ENCODE assay signal across 8 cellular contexts in the genomic region with DNA sequence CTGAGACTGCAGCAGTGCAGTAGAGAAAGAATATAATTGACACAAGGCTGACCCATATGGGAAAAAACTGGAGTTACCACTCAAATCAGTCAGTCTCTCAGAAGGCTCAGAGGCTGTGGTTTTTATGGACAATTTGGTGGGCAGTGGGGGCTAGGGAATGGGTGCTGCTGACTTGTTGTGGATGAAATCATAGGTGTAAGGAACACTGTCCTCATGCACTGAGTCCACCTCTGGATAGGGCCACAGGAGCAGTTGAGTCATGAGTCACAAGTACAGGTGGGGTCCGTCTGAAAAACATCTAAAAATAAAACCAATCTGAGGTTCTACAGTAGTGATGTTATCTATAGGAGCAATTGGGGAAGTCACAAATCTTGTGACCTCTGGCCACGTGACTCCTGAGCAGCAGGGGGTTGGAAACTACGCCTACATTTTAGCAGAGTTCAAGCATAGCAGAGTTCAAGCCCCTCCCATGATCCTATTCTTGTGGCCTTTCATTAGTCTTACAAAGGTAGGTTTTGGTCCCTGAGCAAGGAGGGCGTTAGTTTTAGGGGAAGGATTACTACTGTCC. TPM values are rescaled to one million over a fixed set of nuclear protein-coding genes. Genes with fewer than 3 reads are reported as not detected.
DNase-seq lines count a peak whose midpoint lies in the region; ATAC-seq and TF ChIP-seq lines count a peak whose summit lies in the region.

No MANE protein-coding gene starts in this region.

- H3K9me3 Mint-ChIP-seq in CD8-positive, alpha-beta T cell, result no peaks in the 10 kb centered on the region
- H3K9me3 Mint-ChIP-seq in activated naive CD8-positive, alpha-beta T cell (ENCODE audit: low read depth), result no peaks in the 10 kb centered on the region

- peak overlapping the region; percentile 5 for H3K27ac Mint-ChIP-seq in CD8-positive, alpha-beta T cell
- peak overlapping the region; percentile 16 for H3K27ac Mint-ChIP-seq in activated naive CD8-positive, alpha-beta T cell

- no peaks in the 10 kb centered on the region for H3K9me3 ChIP-seq in CD8-positive, alpha-beta T cell (ENCODE audit: low read length)

- H3K4me1 Mint-ChIP-seq in CD8-positive, alpha-beta T cell (ENCODE audit: low read depth), result peaks cover 13% of the 10 kb centered on the region
- H3K4me1 Mint-ChIP-seq in activated naive CD8-positive, alpha-beta T cell (ENCODE audit: low read depth), result peaks cover 10% of the 10 kb centered on the region

- POLR2A ChIA-PET in CD8-positive, alpha-beta T cell (lab: Charles Lee), result interaction anchor here (1.1 kb wide), 1 partner anchor 20 kb away, joined by 4 read pairs; no protein-coding TSS in a partner anchor

- TF ChIP-seq CTCF in CD8-positive, alpha-beta T cell (IDR thresholded peaks at IDR 0.05), result no peak
- TF ChIP-seq CTCF in GM20000 (IDR thresholded peaks at IDR 0.05; ENCODE audit: extremely low read depth, missing control alignments), result no peak

- no peaks in the 10 kb centered on the region for H3K36me3 ChIP-seq in CD8-positive, alpha-beta T cell (ENCODE audit: insufficient read depth, low read length)

- no peaks in the 10 kb centered on the region for H3K27me3 Mint-ChIP-seq in CD8-positive, alpha-beta T cell (ENCODE audit: low read depth)
- H3K27me3 Mint-ChIP-seq in activated naive CD8-positive, alpha-beta T cell, result no peaks in the 10 kb centered on the region

- no peak overlapping the region for H3K27ac ChIP-seq in CD8-positive, alpha-beta T cell (ENCODE audit: low read depth, low read length)

- intact Hi-C loops in CD8-positive, alpha-beta T cell (cut with DNase I, micrococcal nuclease), result loop anchor here (1.0 to 2.0 kb wide), 2 partner anchors 113 kb away; no protein-coding TSS in a partner anchor

- H3K27me3 ChIP-seq in CD8-positive, alpha-beta T cell (ENCODE audit: insufficient read depth, low read length), result no peaks in the 10 kb centered on the region

- H3K4me3 Mint-ChIP-seq in CD8-positive, alpha-beta T cell, result no peak overlapping the region
- H3K4me3 Mint-ChIP-seq in activated naive CD8-positive, alpha-beta T cell, result no peak overlapping the region

- H3K4me3 ChIP-seq in CD8-positive, alpha-beta T cell (ENCODE audit: low read depth, low read length), result no peak overlapping the region

- ATAC-seq in CD8-positive, alpha-beta T cell, result peak; percentile 36
- peak; percentile 69 for ATAC-seq in HG03442 (IDR thresholded peaks at IDR 0.05; ENCODE audit: unreplicated experiment)

- peaks cover 5% of the 10 kb centered on the region for H3K4me1 ChIP-seq in CD8-positive, alpha-beta T cell (ENCODE audit: insufficient read depth, low read length)

- CTCF ChIA-PET in CD8-positive, alpha-beta T cell (lab: Charles Lee), result interaction anchor here (0.7 to 1.9 kb wide), 3 partner anchors 24 to 139 kb away, joined by 3 to 8 read pairs (median 4); no protein-coding TSS in a partner anchor

- peak in 2 of 7 experiments; percentile 3 to 28 for DNase-seq in CD8-positive, alpha-beta T cell
- DNase-seq in GM20000 (ENCODE audit: low spot score) (peak; percentile 41), NCI-H748 treated with DMSO at 0.1 percent for 48 hours (lab: John Stamatoyannopoulos, UW) (no peak), NCI-H446 (lab: John Stamatoyannopoulos, UW) (no peak), NCI-H1930 (lab: John Stamatoyannopoulos, UW) (no peak), NCI-H2227 (lab: John Stamatoyannopoulos, UW; ENCODE audit: unreplicated experiment) (no peak)

- no peaks in the 10 kb centered on the region for H3K36me3 Mint-ChIP-seq in CD8-positive, alpha-beta T cell
- no peaks in the 10 kb centered on the region for H3K36me3 Mint-ChIP-seq in activated naive CD8-positive, alpha-beta T cell

RNA-seq across cellular contexts. Expression of gene SGPP1, which starts 18.1 kb away (rescaled TPM):
- 10 to 100 TPM; 15.9 to 16.5 TPM for total RNA-seq in CD8-positive, alpha-beta T cell
